ENCODE assay signal across 1 cellular context in genomic region chr9:34554211-34555001, GRCh38.
TF ChIP-seq lines count a peak whose summit lies in the region.

No MANE protein-coding gene starts in this region.

TF ChIP-seq in HEK293, 187 proteins besides CTCF, POLR2A, EP300 and RAD21 (continued from another document):
- no peak for TF ChIP-seq ZNF513 (tag by site-specific recombination; IDR thresholded peaks at IDR 0.05)
- no peak for TF ChIP-seq SETDB1 (IDR thresholded peaks at IDR 0.05; ENCODE audit: insufficient read length, low read length)
- no peak for TF ChIP-seq ZNF174 (tag by site-specific recombination; IDR thresholded peaks at IDR 0.05)
- TF ChIP-seq ZNF24 (tag by site-specific recombination; IDR thresholded peaks at IDR 0.05): no peak
- TF ChIP-seq ZNF169 (tag by site-specific recombination; IDR thresholded peaks at IDR 0.05): no peak
- TF ChIP-seq ZNF629 (tag by site-specific recombination; IDR thresholded peaks at IDR 0.05): no peak; the same call in 1 of the 2 replicates
- TF ChIP-seq HOXA7 (CRISPR knock-in tag; IDR thresholded peaks at IDR 0.05; ENCODE audit: borderline replicate concordance): no peak
